Comparison of ENCODE assay signal across 23 cellular contexts in genomic region chr3:50207359-50208042, GRCh38. TPM values are rescaled to one million over a fixed set of nuclear protein-coding genes. Genes with fewer than 3 reads are reported as not detected.
DNase-seq lines count a peak whose midpoint lies in the region; ATAC-seq, FAIRE-seq and TF ChIP-seq lines count a peak whose summit lies in the region.
"Had no signal": no experiment of that assay in that cellular context is flagged by ENCODE, and none has a peak within 500 bp of the region (broad histone marks: within the 10 kb centered on the region; RNA-seq: fewer than 3 reads in every experiment).

No MANE protein-coding gene starts in this region.

- POLR2A ChIA-PET in HepG2 (lab: Yijun Ruan, JAX): interaction anchor here (1.0 to 16.5 kb wide), 7 partner anchors 2 to 88 kb away, joined by 3 to 844 read pairs (median 82); partner anchors contain the start of genes GNAI2 and SLC38A3

- no TSS peak for BruUV-seq in HepG2 (replicated peaks; lab: Mats Ljungman, UMichigan)

- TF ChIP-seq EP300 in HepG2 (IDR thresholded peaks at IDR 0.05; ENCODE audit: low read depth in 2 of 2, low read length in 2 of 2): no peak
- TF ChIP-seq EP300 in HepG2 (CRISPR knock-in tag; IDR thresholded peaks at IDR 0.05; ENCODE audit: borderline replicate concordance): no peak

- peaks cover 52% of the 10 kb centered on the region for H3K79me2 ChIP-seq in HepG2 (ENCODE audit: insufficient read depth, low read length)

- H3K9me3 ChIP-seq in HepG2 (ENCODE audit: low read length): no peaks in the 10 kb centered on the region
- H3K9me3 ChIP-seq in psoas muscle: no peaks in the 10 kb centered on the region
- H3K9me3 ChIP-seq: BE2C, HAP-1 had no signal

- intact Hi-C loops in HepG2 (cut with micrococcal nuclease; ENCODE audit: unreplicated experiment): no loop called here
- intact Hi-C loops in psoas muscle (cut with DNase I): no loop called here

- H3K4me1 ChIP-seq in HepG2 (ENCODE audit: insufficient read depth, low read length): peaks cover 87% of the 10 kb centered on the region
- peaks cover 18% of the 10 kb centered on the region for H3K4me1 ChIP-seq in psoas muscle
- H3K4me1 ChIP-seq: BE2C, HAP-1 had no signal

- ATAC-seq in HepG2: no peak
- ATAC-seq in psoas muscle: peak in 1 of 4 donors; percentile 24
- no peak for ATAC-seq in HG03139 (IDR thresholded peaks at IDR 0.05; ENCODE audit: unreplicated experiment)

- TF ChIP-seq RAD21 in HepG2 (CRISPR knock-in tag; IDR thresholded peaks at IDR 0.05): no peak; the same call in 1 of the 2 replicates

- H4K20me1 ChIP-seq in HepG2 (ENCODE audit: insufficient read depth, low read length): peaks cover 4% of the 10 kb centered on the region; the same call in 1 of the 2 replicates

- WGBS in HepG2 (ENCODE audit: low lambda C conversion rate): 78% methylated on average over 11 of the region's 17 CpGs
- WGBS in psoas muscle, 3 donors: 58 to 74% (median 66%) methylated on average over 16 to 17 of the region's 17 CpGs

- no peak overlapping the region for H2AFZ ChIP-seq in HepG2 (ENCODE audit: low read length)
- H2AFZ ChIP-seq: GM23248 had no signal

- H3K4me2 ChIP-seq in HepG2 (ENCODE audit: low read depth, low read length): peak overlapping the region; percentile 85

- peak overlapping the region; percentile 26 for H3K27ac ChIP-seq in angular gyrus (ENCODE audit: low read depth, low read length)
- H3K27ac ChIP-seq in HepG2 (ENCODE audit: extremely low read length, insufficient read depth, low read length): peak overlapping the region; percentile 99
- peak overlapping the region; percentile 36 for H3K27ac ChIP-seq in psoas muscle
- H3K27ac ChIP-seq: GM23248 had no signal

- peak overlapping the region; percentile 59 for H3K9ac ChIP-seq in HepG2 (ENCODE audit: insufficient read depth, low read depth, low read length)
- H3K9ac ChIP-seq: GM23248 had no signal

- TF ChIP-seq CTCF in HepG2 (CRISPR knock-in tag; IDR thresholded peaks at IDR 0.05): no peak
- no peak for TF ChIP-seq CTCF in psoas muscle (IDR thresholded peaks at IDR 0.05)

- no peaks in the 10 kb centered on the region for H3K27me3 ChIP-seq in HepG2 (ENCODE audit: control insufficient read depth in 1 of 2, insufficient read depth in 2 of 2, low read length in 2 of 2)
- H3K27me3 ChIP-seq in psoas muscle (ENCODE audit: insufficient read depth in 3 of 3, low read length in 2 of 3): peaks cover 0 to 3% (median 0%) of the 10 kb centered on the region in 3 donors

- no peak for TF ChIP-seq POLR2A in HepG2 (IDR thresholded peaks at IDR 0.05; ENCODE audit: insufficient read depth in 1 of 2, low read depth in 2 of 2, low read length in 2 of 2)

- H3K4me3 ChIP-seq in HepG2 (replicated peaks in 1 of 3; ENCODE audit: insufficient read depth in 1 of 3, low read depth in 2 of 3, low read length in 3 of 3): peak overlapping the region in 1 of 3 experiments; percentile 93; a peak in 2 of 6 replicates
- no peak overlapping the region for H3K4me3 ChIP-seq in psoas muscle
- H3K4me3 ChIP-seq: GM23248, HAP-1 had no signal

- no peak for FAIRE-seq in HepG2 (lab: Jason Lieb, UNC)
- FAIRE-seq: G401.6, GM12891, GM19239 had no signal

- H3K36me3 ChIP-seq in HepG2 (replicated peaks in 1 of 2; ENCODE audit: control insufficient read depth in 1 of 2, insufficient read depth in 2 of 2, low read length in 2 of 2): no peaks in the 10 kb centered on the region; a peak in 1 of 5 replicates
- no peaks in the 10 kb centered on the region for H3K36me3 ChIP-seq in psoas muscle (ENCODE audit: insufficient read depth in 1 of 2, low read depth in 1 of 2)
- H3K36me3 ChIP-seq: BE2C, HAP-1 had no signal

- DNase-seq in HepG2 (ENCODE audit: low spot score) (no peak), psoas muscle (no peak), G401 (ENCODE audit: low spot score) (no peak), NCI-H345 (lab: John Stamatoyannopoulos, UW) (no peak)
- DNase-seq: BE2C; C1 segment of cervical spinal cord; CD4-positive, CD25-positive, alpha-beta regulatory T cell; CD8-positive, alpha-beta memory T cell; COR-L47; DMS 273 treated with DMSO at 0.1 percent for 48 hours; DMS53; DND-41; EL; GM23248 had no signal

- in situ Hi-C loops in HepG2 (cut with HindIII; ENCODE audit: extremely low pct_ligation_motif_present, low pct_unique_long_range_greater_than_20kb) (no loop called here), G401 (cut with HindIII; ENCODE audit: low sequenced_read_pairs) (no loop called here)

- CTCF ChIA-PET in HepG2 (lab: Yijun Ruan, JAX; ENCODE audit: low intra/inter-chr PET ratio, low total read pairs): no interaction called here

RNA-seq across cellular contexts. Expression of gene SLC38A3, which starts 2.4 kb away (rescaled TPM):
- total RNA-seq in HepG2 (2016; rRNA removed; fragmentation: Illumina TruSeq; extraction: Trizol): 14.3 and 29.8 TPM in 2 replicates
- 9.4 and 12.0 TPM in 2 replicates for total RNA-seq in HepG2 (2016; cell fraction: cytosol; rRNA removed; fragmentation: Illumina TruSeq; extraction: Trizol; ENCODE audit: low read depth)
- total RNA-seq in HepG2 (2016; cell fraction: insoluble cytoplasmic fraction; rRNA removed; fragmentation: Illumina TruSeq; extraction: Trizol): 14.3 and 31.3 TPM in 2 replicates
- total RNA-seq in HepG2 (2016; cell fraction: membrane; rRNA removed; fragmentation: Illumina TruSeq; extraction: Trizol): 13.7 and 15.1 TPM in 2 replicates
- 51.2 and 60.9 TPM in 2 replicates for total RNA-seq in HepG2 (2016; cell fraction: nucleus; rRNA removed; fragmentation: Illumina TruSeq; extraction: Trizol)
- polyA plus RNA-seq in HepG2 (2011; rRNA removed): 164 and 247 TPM in 2 replicates
- 69.6 and 77.8 TPM in 2 replicates for polyA plus RNA-seq in HepG2 (2011; cell fraction: cytosol; rRNA removed)
- polyA plus RNA-seq in HepG2 (2011; cell fraction: nucleus; rRNA removed): 645 and 755 TPM in 2 replicates
- polyA plus RNA-seq in HepG2 (2012): 101 and 126 TPM in 2 replicates
- polyA plus RNA-seq in HepG2 (2016; cell fraction: cytosol; fragmentation: Illumina TruSeq; extraction: Trizol; ENCODE audit: low read depth): 7.3 and 7.5 TPM in 2 replicates
- polyA plus RNA-seq in HepG2 (2016; cell fraction: insoluble cytoplasmic fraction; fragmentation: Illumina TruSeq; extraction: Trizol; ENCODE audit: low read depth): 17.2 and 22.9 TPM in 2 replicates
- polyA plus RNA-seq in HepG2 (2016; cell fraction: membrane; fragmentation: Illumina TruSeq; extraction: Trizol; ENCODE audit: low read depth): 12.8 and 13.7 TPM in 2 replicates
- 146 and 148 TPM in 2 replicates for polyA plus RNA-seq in HepG2 (2016; cell fraction: nucleus; fragmentation: Illumina TruSeq; extraction: Trizol; ENCODE audit: insufficient read depth, low read depth)
- polyA minus RNA-seq in HepG2 (2011; rRNA and poly(A)+ RNA removed; ENCODE audit: low replicate concordance): 0.14 and 257 TPM in 2 replicates
- 61.1 and 83.0 TPM in 2 replicates for polyA minus RNA-seq in HepG2 (2011; cell fraction: cytosol; rRNA and poly(A)+ RNA removed)
- 113 and 140 TPM in 2 replicates for polyA minus RNA-seq in HepG2 (2011; cell fraction: nucleus; rRNA and poly(A)+ RNA removed)
- total RNA-seq in psoas muscle: 10 to 100 TPM in 1 of 4 donors, 1 to 10 TPM in 3; 1.7 to 12.7 (median 5.4) TPM
- polyA plus RNA-seq in psoas muscle: 1 to 10 TPM in 2 of 3 donors, under 1 TPM in 1; 0.12 to 4.5 (median 1.3) TPM
- 1.1 and 3.0 TPM in 2 replicates for total RNA-seq in G401 (2014; rRNA removed; shearing (Covaris generic))
- total RNA-seq: A172; CD4-positive, CD25-positive, alpha-beta regulatory T cell; CD8-positive, alpha-beta memory T cell; GM23248; H4; HT-29 had no signal
- polyA plus RNA-seq: CD4-positive, CD25-positive, alpha-beta regulatory T cell; CD8-positive, alpha-beta memory T cell had no signal

RNA-seq across cellular contexts. Expression of gene GNAT1, which starts 16.1 kb away (rescaled TPM):
- total RNA-seq in HepG2 (2016; rRNA removed; fragmentation: Illumina TruSeq; extraction: Trizol): 0.15 TPM in 1 of 2 replicates, not detected in the other
- total RNA-seq in HepG2 (2016; cell fraction: cytosol; rRNA removed; fragmentation: Illumina TruSeq; extraction: Trizol; ENCODE audit: low read depth): 1.8 and 2.0 TPM in 2 replicates
- 0.09 and 0.28 TPM in 2 replicates for total RNA-seq in HepG2 (2016; cell fraction: insoluble cytoplasmic fraction; rRNA removed; fragmentation: Illumina TruSeq; extraction: Trizol)
- 0.87 and 1.1 TPM in 2 replicates for total RNA-seq in HepG2 (2016; cell fraction: membrane; rRNA removed; fragmentation: Illumina TruSeq; extraction: Trizol)
- 0.25 and 0.44 TPM in 2 replicates for total RNA-seq in HepG2 (2016; cell fraction: nucleus; rRNA removed; fragmentation: Illumina TruSeq; extraction: Trizol)
- 0.03 TPM in 1 of 2 replicates, not detected in the other for polyA plus RNA-seq in HepG2 (2011; rRNA removed)
- polyA plus RNA-seq in HepG2 (2011; cell fraction: cytosol; rRNA removed): not detected in 2 replicates
- 0.14 and 0.33 TPM in 2 replicates for polyA plus RNA-seq in HepG2 (2011; cell fraction: nucleus; rRNA removed)
- polyA plus RNA-seq in HepG2 (2012): 0.08 TPM in 1 of 2 replicates, not detected in the other
- polyA plus RNA-seq in HepG2 (2016; cell fraction: cytosol; fragmentation: Illumina TruSeq; extraction: Trizol; ENCODE audit: low read depth): not detected in 2 replicates
- not detected in 2 replicates for polyA plus RNA-seq in HepG2 (2016; cell fraction: insoluble cytoplasmic fraction; fragmentation: Illumina TruSeq; extraction: Trizol; ENCODE audit: low read depth)
- not detected in 2 replicates for polyA plus RNA-seq in HepG2 (2016; cell fraction: membrane; fragmentation: Illumina TruSeq; extraction: Trizol; ENCODE audit: low read depth)
- polyA plus RNA-seq in HepG2 (2016; cell fraction: nucleus; fragmentation: Illumina TruSeq; extraction: Trizol; ENCODE audit: insufficient read depth, low read depth): 0.31 TPM in 1 of 2 replicates, not detected in the other
- 0.47 and 2.3 TPM in 2 replicates for polyA minus RNA-seq in HepG2 (2011; rRNA and poly(A)+ RNA removed; ENCODE audit: low replicate concordance)
- polyA minus RNA-seq in HepG2 (2011; cell fraction: cytosol; rRNA and poly(A)+ RNA removed): 0.26 TPM in 1 of 2 replicates, not detected in the other
- polyA minus RNA-seq in HepG2 (2011; cell fraction: nucleus; rRNA and poly(A)+ RNA removed): 1.2 and 1.5 TPM in 2 replicates
- not detected for total RNA-seq in psoas muscle
- polyA plus RNA-seq in psoas muscle: not detected
- not detected in 2 replicates for total RNA-seq in G401 (2014; rRNA removed; shearing (Covaris generic))
- total RNA-seq: A172; CD4-positive, CD25-positive, alpha-beta regulatory T cell; CD8-positive, alpha-beta memory T cell; GM23248; H4 had no signal
- polyA plus RNA-seq: CD4-positive, CD25-positive, alpha-beta regulatory T cell; CD8-positive, alpha-beta memory T cell; GM23248 had no signal

RNA-seq across cellular contexts. Expression of gene GNAI2, which starts 28.5 kb away (rescaled TPM):
- total RNA-seq in HepG2 (2016; rRNA removed; fragmentation: Illumina TruSeq; extraction: Trizol): 34.5 and 51.1 TPM in 2 replicates
- total RNA-seq in HepG2 (2016; cell fraction: cytosol; rRNA removed; fragmentation: Illumina TruSeq; extraction: Trizol; ENCODE audit: low read depth): 26.6 and 32.1 TPM in 2 replicates
- 33.4 and 51.3 TPM in 2 replicates for total RNA-seq in HepG2 (2016; cell fraction: insoluble cytoplasmic fraction; rRNA removed; fragmentation: Illumina TruSeq; extraction: Trizol)
- 43.7 and 48.0 TPM in 2 replicates for total RNA-seq in HepG2 (2016; cell fraction: membrane; rRNA removed; fragmentation: Illumina TruSeq; extraction: Trizol)
- 26.6 and 32.5 TPM in 2 replicates for total RNA-seq in HepG2 (2016; cell fraction: nucleus; rRNA removed; fragmentation: Illumina TruSeq; extraction: Trizol)
- 66.1 and 66.2 TPM in 2 replicates for polyA plus RNA-seq in HepG2 (2011; rRNA removed)
- polyA plus RNA-seq in HepG2 (2011; cell fraction: cytosol; rRNA removed): 64.5 and 77.2 TPM in 2 replicates
- 39.4 and 42.6 TPM in 2 replicates for polyA plus RNA-seq in HepG2 (2011; cell fraction: nucleus; rRNA removed)
- polyA plus RNA-seq in HepG2 (2012): 25.4 and 25.9 TPM in 2 replicates
- 37.3 and 42.8 TPM in 2 replicates for polyA plus RNA-seq in HepG2 (2016; cell fraction: cytosol; fragmentation: Illumina TruSeq; extraction: Trizol; ENCODE audit: low read depth)
- polyA plus RNA-seq in HepG2 (2016; cell fraction: insoluble cytoplasmic fraction; fragmentation: Illumina TruSeq; extraction: Trizol; ENCODE audit: low read depth): 57.1 and 66.6 TPM in 2 replicates
- 69.3 and 71.1 TPM in 2 replicates for polyA plus RNA-seq in HepG2 (2016; cell fraction: membrane; fragmentation: Illumina TruSeq; extraction: Trizol; ENCODE audit: low read depth)
- polyA plus RNA-seq in HepG2 (2016; cell fraction: nucleus; fragmentation: Illumina TruSeq; extraction: Trizol; ENCODE audit: insufficient read depth, low read depth): 73.5 and 75.3 TPM in 2 replicates
- 111 and 236 TPM in 2 replicates for polyA minus RNA-seq in HepG2 (2011; rRNA and poly(A)+ RNA removed; ENCODE audit: low replicate concordance)
- polyA minus RNA-seq in HepG2 (2011; cell fraction: cytosol; rRNA and poly(A)+ RNA removed): 26.0 and 26.4 TPM in 2 replicates
- polyA minus RNA-seq in HepG2 (2011; cell fraction: nucleus; rRNA and poly(A)+ RNA removed): 16.4 and 20.0 TPM in 2 replicates
- total RNA-seq in psoas muscle: 10 to 100 TPM; 55.5 to 93.9 (median 74.8) TPM
- 10 to 100 TPM; 39.4 to 57.6 (median 50.7) TPM for polyA plus RNA-seq in psoas muscle
- 67.4 and 104 TPM in 2 replicates for total RNA-seq in G401 (2014; rRNA removed; shearing (Covaris generic))

RNA-seq across cellular contexts. Expression of gene SEMA3F, which starts 52.4 kb away (rescaled TPM):
- 3.6 and 7.6 TPM in 2 replicates for total RNA-seq in HepG2 (2016; rRNA removed; fragmentation: Illumina TruSeq; extraction: Trizol)
- 1.5 and 1.7 TPM in 2 replicates for total RNA-seq in HepG2 (2016; cell fraction: cytosol; rRNA removed; fragmentation: Illumina TruSeq; extraction: Trizol; ENCODE audit: low read depth)
- total RNA-seq in HepG2 (2016; cell fraction: insoluble cytoplasmic fraction; rRNA removed; fragmentation: Illumina TruSeq; extraction: Trizol): 3.6 and 8.8 TPM in 2 replicates
- 4.9 and 5.4 TPM in 2 replicates for total RNA-seq in HepG2 (2016; cell fraction: membrane; rRNA removed; fragmentation: Illumina TruSeq; extraction: Trizol)
- total RNA-seq in HepG2 (2016; cell fraction: nucleus; rRNA removed; fragmentation: Illumina TruSeq; extraction: Trizol): 8.8 and 9.1 TPM in 2 replicates
- 14.8 and 17.2 TPM in 2 replicates for polyA plus RNA-seq in HepG2 (2011; rRNA removed)
- 13.5 and 13.7 TPM in 2 replicates for polyA plus RNA-seq in HepG2 (2011; cell fraction: cytosol; rRNA removed)
- 22.1 and 33.2 TPM in 2 replicates for polyA plus RNA-seq in HepG2 (2011; cell fraction: nucleus; rRNA removed)
- 9.5 and 12.9 TPM in 2 replicates for polyA plus RNA-seq in HepG2 (2012)
- 2.0 and 2.5 TPM in 2 replicates for polyA plus RNA-seq in HepG2 (2016; cell fraction: cytosol; fragmentation: Illumina TruSeq; extraction: Trizol; ENCODE audit: low read depth)
- 6.6 and 7.1 TPM in 2 replicates for polyA plus RNA-seq in HepG2 (2016; cell fraction: insoluble cytoplasmic fraction; fragmentation: Illumina TruSeq; extraction: Trizol; ENCODE audit: low read depth)
- 5.8 and 6.2 TPM in 2 replicates for polyA plus RNA-seq in HepG2 (2016; cell fraction: membrane; fragmentation: Illumina TruSeq; extraction: Trizol; ENCODE audit: low read depth)
- polyA plus RNA-seq in HepG2 (2016; cell fraction: nucleus; fragmentation: Illumina TruSeq; extraction: Trizol; ENCODE audit: insufficient read depth, low read depth): 22.2 and 24.9 TPM in 2 replicates
- polyA minus RNA-seq in HepG2 (2011; rRNA and poly(A)+ RNA removed; ENCODE audit: low replicate concordance): 63.3 and 65.7 TPM in 2 replicates
- polyA minus RNA-seq in HepG2 (2011; cell fraction: cytosol; rRNA and poly(A)+ RNA removed): 14.4 and 15.7 TPM in 2 replicates
- polyA minus RNA-seq in HepG2 (2011; cell fraction: nucleus; rRNA and poly(A)+ RNA removed): 7.2 and 9.3 TPM in 2 replicates
- 10 to 100 TPM in 3 of 4 donors, 1 to 10 TPM in 1; 7.0 to 13.7 (median 12.3) TPM for total RNA-seq in psoas muscle
- polyA plus RNA-seq in psoas muscle: 1 to 10 TPM; 4.7 to 7.6 (median 6.8) TPM
- total RNA-seq in G401 (2014; rRNA removed; shearing (Covaris generic)): 46.9 and 55.8 TPM in 2 replicates
- total RNA-seq: CD8-positive, alpha-beta memory T cell had no signal
- polyA plus RNA-seq: CD4-positive, CD25-positive, alpha-beta regulatory T cell; CD8-positive, alpha-beta memory T cell had no signal

Comparison
In these comparisons a context has a peak if more than half of its experiments do, and no peak if none do; other contexts are left out.
1. H3K27ac ChIP-seq: peak in every context shown above with its lines; median percentile 99 in HepG2; 36 in psoas muscle; 26 in angular gyrus.